ENCODE assay signal across 8 cellular contexts in genomic region chr7:139680676-139681462, GRCh38.
DNase-seq lines count a peak whose midpoint lies in the region; ATAC-seq, FAIRE-seq and TF ChIP-seq lines count a peak whose summit lies in the region.

No MANE protein-coding gene starts in this region.

- H3K36me3 ChIP-seq in MG63 (peaks cover 12% of the 10 kb centered on the region), endothelial cell of umbilical vein (ENCODE audit: control insufficient read depth in 2 of 2, extremely low read depth in 1 of 2, insufficient read depth in 2 of 2, low read length in 2 of 2) (no peaks in the 10 kb centered on the region), tibial nerve (peaks cover 0 to 4% (median 0%) of the 10 kb centered on the region in 3 donors)

- H3K79me2 ChIP-seq in endothelial cell of umbilical vein (ENCODE audit: control insufficient read depth, insufficient read depth, low read length): peaks cover 16% of the 10 kb centered on the region

- POLR2A ChIA-PET in endothelial cell of umbilical vein (lab: Charles Lee): interaction anchor here (0.9 to 1.3 kb wide), 2 partner anchors 44 to 236 kb away, joined by 3 read pairs; no protein-coding TSS in a partner anchor

- no peaks in the 10 kb centered on the region for H3K9me1 ChIP-seq in endothelial cell of umbilical vein (replicated peaks; ENCODE audit: control insufficient read depth, extremely low read depth, insufficient read depth, low read length)

- 81 to 90% methylated on average over 11 of the region's 11 CpGs for WGBS in tibial nerve, 2 donors

- intact Hi-C loops in endothelial cell of umbilical vein (cut with micrococcal nuclease): loop anchor here (1.0 kb wide), 4 partner anchors 32 to 95 kb away; no protein-coding TSS in a partner anchor

- H3K27me3 ChIP-seq in MG63: no peaks in the 10 kb centered on the region
- no peaks in the 10 kb centered on the region for H3K27me3 ChIP-seq in endothelial cell of umbilical vein (ENCODE audit: control insufficient read depth in 2 of 2, insufficient read depth in 2 of 2, low read length in 2 of 2)
- H3K27me3 ChIP-seq in tibial nerve: no peaks in the 10 kb centered on the region

- CTCF ChIA-PET in endothelial cell of umbilical vein (lab: Charles Lee): interaction anchor here (0.9 to 1.4 kb wide), 6 partner anchors 11 to 57 kb away, joined by 3 to 9 read pairs (median 4); no protein-coding TSS in a partner anchor

- H3K27ac ChIP-seq in endothelial cell of umbilical vein (ENCODE audit: insufficient read depth, low read depth, low read length) (peak overlapping the region; percentile 92), tibial nerve (peak overlapping the region; percentile 19 to 57 (median 48))

- no peak for TF ChIP-seq CTCF in endothelial cell of umbilical vein (IDR thresholded peaks at IDR 0.05; ENCODE audit: extremely low read depth in 1 of 2, insufficient read depth in 1 of 2, low read depth in 1 of 2, low read length in 2 of 2)
- no peak for TF ChIP-seq CTCF in tibial nerve (IDR thresholded peaks at IDR 0.05)

- peak overlapping the region; percentile 74 for H3K9ac ChIP-seq in endothelial cell of umbilical vein (replicated peaks; ENCODE audit: extremely low read depth, insufficient read depth, low read length)

- TSS peak; percentile 92 for BruUV-seq in endothelial cell of umbilical vein (replicated peaks; lab: Mats Ljungman, UMichigan)

- ATAC-seq in GM18907 (IDR thresholded peaks at IDR 0.05; ENCODE audit: unreplicated experiment): peak; percentile 46

- H2AFZ ChIP-seq in endothelial cell of umbilical vein (ENCODE audit: low read depth, low read length): no peak overlapping the region

- dilution Hi-C loops in endothelial cell of umbilical vein (cut with MboI; ENCODE audit: extremely low pct_ligation_motif_present, low sequenced_read_pairs): no loop called here

- peaks cover 7% of the 10 kb centered on the region for H3K9me3 ChIP-seq in MG63
- H3K9me3 ChIP-seq in endothelial cell of umbilical vein (replicated peaks; ENCODE audit: control insufficient read depth, insufficient read depth, low read length): no peaks in the 10 kb centered on the region
- H3K9me3 ChIP-seq in tibial nerve: peaks cover 0 to 8% (median 0%) of the 10 kb centered on the region in 4 donors

- peak overlapping the region; percentile 65 for H3K4me2 ChIP-seq in endothelial cell of umbilical vein (ENCODE audit: insufficient read depth, low read length)

- no peaks in the 10 kb centered on the region for H4K20me1 ChIP-seq in endothelial cell of umbilical vein (replicated peaks; ENCODE audit: control insufficient read depth, extremely low read depth, insufficient read depth, low read length)

- FAIRE-seq in endothelial cell of umbilical vein (lab: Jason Lieb, UNC) (no peak), GM12892 (lab: Jason Lieb, UNC) (no peak)

- TF ChIP-seq EP300 in tibial nerve (IDR thresholded peaks at IDR 0.05): peak in 1 of 2 donors; percentile 3

- H3K4me1 ChIP-seq in endothelial cell of umbilical vein (ENCODE audit: control insufficient read depth, extremely low read depth, insufficient read depth, low read length) (peaks cover 46% of the 10 kb centered on the region), tibial nerve (peaks cover 0 to 35% (median 17%) of the 10 kb centered on the region in 4 donors)

- H3K4me3 ChIP-seq in MG63: no peak overlapping the region
- H3K4me3 ChIP-seq in endothelial cell of umbilical vein (replicated peaks in 1 of 3; ENCODE audit: insufficient read depth in 1 of 3, low read depth in 1 of 3, low read length in 3 of 3): no peak overlapping the region
- no peak overlapping the region for H3K4me3 ChIP-seq in tibial nerve

- DNase-seq in MG63 (peak; percentile 97), endothelial cell of umbilical vein (ENCODE audit: low read depth, low spot score) (peak; percentile 91), non-pigmented ciliary epithelial cell (ENCODE audit: low read depth) (peak; percentile 81), tibial nerve (ENCODE audit: low spot score in 2 of 2) (peak in 1 of 2 donors; percentile 16), NCI-H2029 treated with DMSO at 0.1 percent for 48 hours (lab: John Stamatoyannopoulos, UW) (no peak), GM12892 (ENCODE audit: insufficient read length) (no peak)
- DNase-seq in activated CD8-positive, alpha-beta memory T cell treated with anti-CD3 and anti-CD28 coated beads for 1 hour (ENCODE audit: extremely low read depth in 1 of 2, low read depth in 1 of 2): peak; percentile 13 to 21

- peak; percentile 70 for TF ChIP-seq POLR2A in endothelial cell of umbilical vein (IDR thresholded peaks at IDR 0.05; ENCODE audit: low read depth, low read length)
- no peak for TF ChIP-seq POLR2A in tibial nerve (IDR thresholded peaks at IDR 0.05)
- TF ChIP-seq POLR2A in GM12892 (IDR thresholded peaks at IDR 0.05; ENCODE audit: low read depth, low read length): no peak

TF ChIP-seq in endothelial cell of umbilical vein, 7 proteins besides CTCF, POLR2A, EP300 and RAD21:
- TF ChIP-seq GATA2 (IDR thresholded peaks at IDR 0.05; ENCODE audit: insufficient read depth, insufficient read length, low read depth, low read length): peak; percentile 78
- TF ChIP-seq POLR2AphosphoS5 (IDR thresholded peaks at IDR 0.05; ENCODE audit: insufficient read depth, low read depth, low read length): peak; percentile 62
- peak; percentile 85 for TF ChIP-seq JUN (IDR thresholded peaks at IDR 0.05; ENCODE audit: borderline replicate concordance, insufficient read depth, insufficient read length, low read depth)
- peak; percentile 100 for TF ChIP-seq FOS (IDR thresholded peaks at IDR 0.05; ENCODE audit: borderline replicate concordance, insufficient read depth, low read length)
- TF ChIP-seq MAX (IDR thresholded peaks at IDR 0.05; ENCODE audit: insufficient read depth, insufficient read length): no peak
- no peak for TF ChIP-seq EZH2 (IDR thresholded peaks at IDR 0.05; ENCODE audit: borderline replicate concordance, low read depth, low read length, severe bottlenecking)
- peak; percentile 83 for TF ChIP-seq MYC (IDR thresholded peaks at IDR 0.05; ENCODE audit: low read depth, low read length)

Comparison
In these comparisons a context has a peak if more than half of its experiments do, and no peak if none do; other contexts are left out.
1. DNase-seq: peak in MG63 (single experiment), activated CD8-positive, alpha-beta memory T cell treated with anti-CD3 and anti-CD28 coated beads for 1 hour (2 of 2), endothelial cell of umbilical vein (single experiment) and non-pigmented ciliary epithelial cell (single experiment); none in NCI-H2029 treated with DMSO at 0.1 percent for 48 hours (single experiment) and GM12892 (single experiment).